8 cellular contexts compared by ENCODE assay signal in genomic region chr14:21384494-21384851, GRCh38. TPM values are rescaled to one million over a fixed set of nuclear protein-coding genes. Genes with fewer than 3 reads are reported as not detected.
DNase-seq lines count a peak whose midpoint lies in the region; ATAC-seq, FAIRE-seq and TF ChIP-seq lines count a peak whose summit lies in the region.

No MANE protein-coding gene starts in this region.

- H3K4me1 Mint-ChIP-seq in CD14-positive monocyte (peaks cover 26% of the 10 kb centered on the region), mesothelial cell of epicardium (peaks cover 27% of the 10 kb centered on the region)

- H3K9me3 Mint-ChIP-seq in CD14-positive monocyte (peaks cover 0 to 2% (median 0%) of the 10 kb centered on the region in 7 donors), mesothelial cell of epicardium (no peaks in the 10 kb centered on the region)

- ATAC-seq in GM19324 (IDR thresholded peaks at IDR 0.05; ENCODE audit: low FRiP score, unreplicated experiment) = peak; percentile 1
- peak; percentile 14 for ATAC-seq in HG03565 (IDR thresholded peaks at IDR 0.05; ENCODE audit: unreplicated experiment)

- H3K27me3 Mint-ChIP-seq in CD14-positive monocyte (ENCODE audit: low read depth in 3 of 3) (peaks cover 0 to 3% (median 0%) of the 10 kb centered on the region in 3 donors), mesothelial cell of epicardium (ENCODE audit: low read depth) (no peaks in the 10 kb centered on the region)

- DNase-seq in CD14-positive monocyte (ENCODE audit: low spot score) (no peak), astrocyte of the spinal cord (ENCODE audit: low read depth, low spot score) (no peak), mesothelial cell of epicardium (ENCODE audit: low spot score in 2 of 2, unreplicated experiment in 2 of 2) (no peak), SW 1271 (lab: John Stamatoyannopoulos, UW) (no peak), nucleus accumbens (lab: John Stamatoyannopoulos, UW) (no peak), urothelium cell line (ENCODE audit: low spot score) (no peak)

- TF ChIP-seq CTCF in CD14-positive monocyte (IDR thresholded peaks at IDR 0.05) (no peak), astrocyte of the spinal cord (IDR thresholded peaks at IDR 0.05; ENCODE audit: low read depth, low read length) (no peak), mesothelial cell of epicardium (IDR thresholded peaks at IDR 0.05; ENCODE audit: unreplicated experiment) (no peak)

- no peak for FAIRE-seq in urothelium cell line (lab: Jason Lieb, UNC)

- in situ Hi-C loops in astrocyte of the spinal cord (cut with HindIII; ENCODE audit: low sequenced_read_pairs) = no loop called here

- intact Hi-C loops in CD14-positive monocyte (cut with micrococcal nuclease) = loop anchor here (2.0 to 10.0 kb wide), 3 partner anchors 50 to 142 kb away; partner anchors contain the start of gene HNRNPC (in 1 of the 2)

- peak overlapping the region; percentile 87 for H3K4me3 ChIP-seq in astrocyte of the spinal cord (ENCODE audit: low read depth, low read length)

- peak overlapping the region; percentile 98 to 100 (median 99) for H3K27ac Mint-ChIP-seq in CD14-positive monocyte
- peak overlapping the region; percentile 100 for H3K27ac Mint-ChIP-seq in mesothelial cell of epicardium

- H3K4me3 Mint-ChIP-seq in CD14-positive monocyte = peak overlapping the region; percentile 100
- peak overlapping the region; percentile 97 for H3K4me3 Mint-ChIP-seq in mesothelial cell of epicardium

- peaks cover 14 to 38% of the 10 kb centered on the region in 2 donors for H3K36me3 Mint-ChIP-seq in CD14-positive monocyte
- H3K36me3 Mint-ChIP-seq in mesothelial cell of epicardium = peaks cover 12% of the 10 kb centered on the region

RNA-seq across cellular contexts. Expression of gene SUPT16H, which starts 0.7 kb away (rescaled TPM):
- polyA plus RNA-seq in CD14-positive monocyte = 10 to 100 TPM; 26.6 to 37.3 TPM
- 102 to 107 TPM (median 104 TPM) in 3 replicates for total RNA-seq in mesothelial cell of epicardium
